ENCODE assay signal across 1 cellular context in the genomic region with DNA sequence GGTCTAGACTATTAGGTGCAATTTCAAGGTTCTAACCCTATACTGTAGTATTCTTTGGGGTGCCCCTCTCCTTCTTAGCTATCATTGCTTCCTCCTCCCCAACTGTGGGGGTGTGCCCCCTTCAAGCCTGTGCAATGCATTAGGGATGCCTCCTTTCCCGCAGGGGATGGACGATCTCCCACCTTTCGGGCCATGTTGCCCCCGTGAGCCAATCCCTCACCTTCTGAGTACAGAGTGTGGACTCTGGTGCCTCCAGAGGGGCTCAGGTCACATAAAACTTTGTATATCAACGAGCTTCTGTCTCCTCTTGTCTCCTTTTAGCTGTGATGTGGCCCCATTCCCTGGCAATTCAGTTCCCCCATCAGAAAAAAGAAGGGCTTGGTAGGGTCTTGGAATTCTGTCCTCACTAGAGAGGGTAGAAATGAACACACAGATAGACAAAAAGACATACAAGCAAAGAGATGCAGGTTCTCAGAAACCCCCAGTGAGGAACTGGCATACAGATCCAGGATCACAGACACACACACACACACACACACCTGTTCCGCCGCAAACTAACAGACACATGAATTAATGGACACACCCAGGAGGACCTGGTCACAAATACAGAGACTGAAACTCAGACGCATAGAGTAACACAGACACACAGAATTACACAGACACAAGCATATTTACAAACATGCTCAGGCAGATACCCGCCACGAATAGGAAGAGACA.
TF ChIP-seq lines count a peak whose summit lies in the region.

No MANE protein-coding gene starts in this region.

TF ChIP-seq in GM12878, 131 proteins besides CTCF, POLR2A, EP300 and RAD21:
- no peak for TF ChIP-seq MYB (IDR thresholded peaks at IDR 0.05; ENCODE audit: borderline replicate concordance, low read depth, low read length)
